Comparison of ENCODE assay signal across 1 cellular context in genomic region chr3:172352786-172353185, GRCh38.
TF ChIP-seq lines count a peak whose summit lies in the region.

No MANE protein-coding gene starts in this region.

TF ChIP-seq in HepG2, 621 proteins besides CTCF, POLR2A, EP300 and RAD21 (continued from another document):
- TF ChIP-seq SSRP1 (CRISPR knock-in tag; IDR thresholded peaks at IDR 0.05) (0 out of 2 replicates have a peak, but pooled peaks have one; percentile 19), POLR2G (IDR thresholded peaks at IDR 0.05; ENCODE audit: low read depth, low read length) (peak; percentile 18; the same call in 1 of the 2 replicates)
